Comparison of ENCODE assay signal across 8 cellular contexts in genomic region chr17:57861737-57862409, GRCh38. TPM values are rescaled to one million over a fixed set of nuclear protein-coding genes. Genes with fewer than 3 reads are reported as not detected.
DNase-seq lines count a peak whose midpoint lies in the region; ATAC-seq and TF ChIP-seq lines count a peak whose summit lies in the region.

No MANE protein-coding gene starts in this region.

- H3K4me1 ChIP-seq in ovary (ENCODE audit: insufficient read depth), result peaks cover 12% of the 10 kb centered on the region

- H3K27me3 ChIP-seq in ovary, result no peaks in the 10 kb centered on the region

- no peak overlapping the region for H3K27ac Mint-ChIP-seq in glutamatergic neuron (ENCODE audit: unreplicated experiment)

- intact Hi-C loops in ovary (cut with DNase I), result loop anchor here in 3 of 4 donors (2.0 to 5.0 kb wide), 3 partner anchors 125 to 130 kb away; partner anchors contain the start of gene VEZF1 (in 1 of the 3)

- H3K4me3 Mint-ChIP-seq in glutamatergic neuron (ENCODE audit: unreplicated experiment), result peak overlapping the region; percentile 85

- peak overlapping the region; percentile 52 for H3K4me3 ChIP-seq in ovary

- no peak for TF ChIP-seq EP300 in ovary (IDR thresholded peaks at IDR 0.05)

- H3K9me3 ChIP-seq in ovary, result no peaks in the 10 kb centered on the region

- H3K9me3 Mint-ChIP-seq in glutamatergic neuron (ENCODE audit: unreplicated experiment), result peaks cover 16% of the 10 kb centered on the region

- peak overlapping the region in 1 of 2 donors; percentile 55 for H3K27ac ChIP-seq in ovary

- no peaks in the 10 kb centered on the region for H3K36me3 Mint-ChIP-seq in glutamatergic neuron (ENCODE audit: unreplicated experiment)

- WGBS in ovary, 3 donors, result 4 to 8% (median 5%) methylated on average over 44 to 61 of the region's 61 CpGs

- DNase-seq in EH (ENCODE audit: low read depth), result peak; percentile 60
- peak; percentile 81 for DNase-seq in SW480 (ENCODE audit: low spot score)
- peak; percentile 61 for DNase-seq in glutamatergic neuron
- DNase-seq in ovary, result peak in 4 of 5 donors; percentile 52 to 70 (median 60)
- no peak for DNase-seq in NCI-H1436 (lab: John Stamatoyannopoulos, UW)
- DNase-seq in RPMI8226, result no peak
- DNase-seq in MV-4-11 (lab: John Stamatoyannopoulos, UW), result no peak

- TF ChIP-seq CTCF in glutamatergic neuron (IDR thresholded peaks at IDR 0.05; ENCODE audit: partially characterized antibody, unreplicated experiment) (no peak), ovary (IDR thresholded peaks at IDR 0.05) (no peak)

- peaks cover 16% of the 10 kb centered on the region for H3K4me1 Mint-ChIP-seq in glutamatergic neuron (ENCODE audit: low read depth, unreplicated experiment)

- ATAC-seq in HG02759 (IDR thresholded peaks at IDR 0.05; ENCODE audit: unreplicated experiment), result no peak

- peaks cover 7% of the 10 kb centered on the region for H3K27me3 Mint-ChIP-seq in glutamatergic neuron (ENCODE audit: unreplicated experiment)

- TF ChIP-seq POLR2A in ovary (IDR thresholded peaks at IDR 0.05), result no peak

- H3K36me3 ChIP-seq in ovary, result no peaks in the 10 kb centered on the region

RNA-seq across cellular contexts. Expression of gene MRPS23, which starts 12.0 kb away (rescaled TPM):
- 50.0 TPM for total RNA-seq in glutamatergic neuron (ENCODE audit: unreplicated experiment)
- total RNA-seq in ovary, result 10 to 100 TPM; 12.2 to 37.9 (median 31.2) TPM
- polyA plus RNA-seq in ovary, result 10 to 100 TPM; 23.4 to 26.2 TPM

Comparison
In these comparisons a context has a peak if more than half of its experiments do, and no peak if none do; other contexts are left out.
1. DNase-seq: peak in EH (single experiment), SW480 (single experiment), glutamatergic neuron (single experiment) and ovary (4 of 5); none in NCI-H1436 (single experiment), RPMI8226 (single experiment) and MV-4-11 (single experiment).